In the genomic region with DNA sequence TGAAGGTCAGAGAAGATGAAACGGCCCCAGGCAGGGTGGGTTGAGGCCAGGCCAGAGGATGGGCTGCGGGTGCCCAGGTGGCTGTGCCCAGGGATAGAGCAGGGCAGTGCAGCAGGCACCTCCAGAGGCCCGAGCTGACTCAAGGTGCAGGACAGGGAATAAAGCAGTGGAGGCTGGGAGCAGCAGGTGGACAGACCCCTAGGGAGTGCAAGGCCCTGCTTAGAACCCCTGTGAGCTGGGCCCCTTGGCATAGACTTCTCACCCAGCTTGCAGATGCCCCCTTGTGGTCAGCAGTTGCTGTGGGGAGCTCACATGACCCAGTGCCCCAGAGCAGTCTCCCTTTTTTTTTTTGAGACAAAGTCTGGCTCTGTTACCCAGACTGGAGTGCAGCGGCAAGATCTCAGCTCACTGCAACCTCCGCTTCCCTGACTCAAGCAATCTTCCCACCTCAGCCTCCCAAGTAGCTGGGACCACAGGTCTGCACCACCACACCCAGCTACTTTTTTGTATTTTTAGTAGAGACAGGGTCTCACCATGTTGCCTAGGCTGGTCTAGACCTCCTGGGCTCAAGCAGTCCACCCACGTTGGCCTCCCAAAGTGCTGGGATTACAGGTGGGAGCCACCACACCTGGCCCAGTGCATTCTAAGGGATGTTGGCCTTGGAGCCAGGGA, we compare ENCODE assay signal across 8 cellular contexts.
DNase-seq lines count a peak whose midpoint lies in the region; ATAC-seq and TF ChIP-seq lines count a peak whose summit lies in the region.

No MANE protein-coding gene starts in this region.

- no peaks in the 10 kb centered on the region for H3K36me3 Mint-ChIP-seq in nephron progenitor cell (ENCODE audit: low read depth)

- 83% methylated on average over 5 of the region's 6 CpGs for WGBS in esophagus muscularis mucosa
- WGBS in tibial nerve, 2 donors = 81 to 82% methylated on average over 6 of the region's 6 CpGs

- peaks cover 28% of the 10 kb centered on the region for H3K4me1 Mint-ChIP-seq in nephron progenitor cell

- no peak overlapping the region for H3K4me3 Mint-ChIP-seq in nephron progenitor cell

- intact Hi-C loops in esophagus muscularis mucosa (cut with DNase I) = loop anchor here (2.0 to 10.0 kb wide), 2 partner anchors 142 to 298 kb away; no protein-coding TSS in a partner anchor

- DNase-seq in AG04450 (ENCODE audit: low read depth, low spot score) (no peak), GM19238 (ENCODE audit: insufficient read length, low spot score) (peak; percentile 66), NCI-H69 (lab: John Stamatoyannopoulos, UW) (peak; percentile 83), esophagus muscularis mucosa (ENCODE audit: extremely low spot score) (no peak), nephron progenitor cell (peak; percentile 52), tibial nerve (ENCODE audit: low spot score in 2 of 2) (peak in 1 of 2 donors; percentile 47)
- DNase-seq in activated CD8-positive, alpha-beta memory T cell treated with anti-CD3 and anti-CD28 coated beads, Interleukin-2, amount 50 U/mL, for 24 hours (ENCODE audit: extremely low read depth) = peak; percentile 14

- H3K9me3 ChIP-seq in AG04450 (ENCODE audit: control insufficient read depth, insufficient read depth, low read length) (no peaks in the 10 kb centered on the region), esophagus muscularis mucosa (no peaks in the 10 kb centered on the region), tibial nerve (no peaks in the 10 kb centered on the region)

- ATAC-seq in HG03457 (IDR thresholded peaks at IDR 0.05; ENCODE audit: unreplicated experiment) = no peak

- TF ChIP-seq EP300 in esophagus muscularis mucosa (IDR thresholded peaks at IDR 0.05) (no peak), tibial nerve (IDR thresholded peaks at IDR 0.05) (no peak)

- H3K4me3 ChIP-seq in AG04450 (ENCODE audit: low read depth, low read length) (no peak overlapping the region), esophagus muscularis mucosa (no peak overlapping the region), tibial nerve (no peak overlapping the region)

- H3K36me3 ChIP-seq in esophagus muscularis mucosa (peaks cover 0 to 26% (median 15%) of the 10 kb centered on the region in 4 donors), tibial nerve (no peaks in the 10 kb centered on the region)

- no peak for TF ChIP-seq POLR2A in esophagus muscularis mucosa (IDR thresholded peaks at IDR 0.05; ENCODE audit: low read depth)
- no peak for TF ChIP-seq POLR2A in tibial nerve (IDR thresholded peaks at IDR 0.05)

- H3K27me3 ChIP-seq in AG04450 (ENCODE audit: control insufficient read depth, insufficient read depth, low read length) (peaks cover 7% of the 10 kb centered on the region), esophagus muscularis mucosa (no peaks in the 10 kb centered on the region), tibial nerve (peaks cover 0 to 1% of the 10 kb centered on the region in 2 donors)

- H3K9me3 Mint-ChIP-seq in nephron progenitor cell = no peaks in the 10 kb centered on the region

- H3K27me3 Mint-ChIP-seq in nephron progenitor cell (ENCODE audit: low read depth, poor library complexity) = no peaks in the 10 kb centered on the region

- TF ChIP-seq CTCF in AG04450 (IDR thresholded peaks at IDR 0.05; ENCODE audit: low read depth, low read length) = peak; percentile 73
- peak; percentile 41 to 63 (median 49) for TF ChIP-seq CTCF in esophagus muscularis mucosa (IDR thresholded peaks at IDR 0.05)
- TF ChIP-seq CTCF in nephron progenitor cell (IDR thresholded peaks at IDR 0.05) = peak; percentile 44
- TF ChIP-seq CTCF in tibial nerve (IDR thresholded peaks at IDR 0.05) = peak in 4 of 5 experiments; percentile 43 to 55 (median 44)

- H3K4me1 ChIP-seq in esophagus muscularis mucosa = peaks cover 0 to 31% (median 23%) of the 10 kb centered on the region in 4 donors
- peaks cover 0 to 14% (median 0%) of the 10 kb centered on the region in 4 donors for H3K4me1 ChIP-seq in tibial nerve

- POLR2A ChIA-PET in AG04450 (lab: Yijun Ruan, JAX) = interaction anchor here (0.7 kb wide), 1 partner anchor 273 kb away, joined by 4 read pairs; no protein-coding TSS in a partner anchor

- CTCF ChIA-PET in AG04450 (lab: Charles Lee) = interaction anchor here (0.6 to 5.6 kb wide), 22 partner anchors 13 to 371 kb away, joined by 3 to 27 read pairs (median 3); no protein-coding TSS in a partner anchor

- H3K27ac ChIP-seq in AG04450 (ENCODE audit: low read depth, low read length) (no peak overlapping the region), esophagus muscularis mucosa (replicated peaks in 1 of 4) (no peak overlapping the region), tibial nerve (peak overlapping the region in 2 of 4 donors; percentile 56 to 73)

- H3K27ac Mint-ChIP-seq in nephron progenitor cell = no peak overlapping the region

Comparison
In these comparisons a context has a peak if more than half of its experiments do, and no peak if none do; other contexts are left out.
1. DNase-seq: peak in GM19238 (single experiment), NCI-H69 (single experiment), activated CD8-positive, alpha-beta memory T cell treated with anti-CD3 and anti-CD28 coated beads, Interleukin-2, amount 50 U/mL, for 24 hours (single experiment) and nephron progenitor cell (single experiment); none in AG04450 (single experiment) and esophagus muscularis mucosa (single experiment).
2. Peak in every context shown above with its lines, with median percentiles within 50 percentile points of each other: CTCF ChIP-seq.